ENCODE assay signal across 1 cellular context in genomic region chr9:93959739-93960154, GRCh38.
TF ChIP-seq lines count a peak whose summit lies in the region.

No MANE protein-coding gene starts in this region.

TF ChIP-seq in neural cell, 6 proteins besides CTCF, POLR2A, EP300 and RAD21 (continued from another document):
- TF ChIP-seq REST (IDR thresholded peaks at IDR 0.05; ENCODE audit: borderline replicate concordance), result no peak
TF ChIP-seq in neural cell: peak in this region for 1.
